In the genomic region with DNA sequence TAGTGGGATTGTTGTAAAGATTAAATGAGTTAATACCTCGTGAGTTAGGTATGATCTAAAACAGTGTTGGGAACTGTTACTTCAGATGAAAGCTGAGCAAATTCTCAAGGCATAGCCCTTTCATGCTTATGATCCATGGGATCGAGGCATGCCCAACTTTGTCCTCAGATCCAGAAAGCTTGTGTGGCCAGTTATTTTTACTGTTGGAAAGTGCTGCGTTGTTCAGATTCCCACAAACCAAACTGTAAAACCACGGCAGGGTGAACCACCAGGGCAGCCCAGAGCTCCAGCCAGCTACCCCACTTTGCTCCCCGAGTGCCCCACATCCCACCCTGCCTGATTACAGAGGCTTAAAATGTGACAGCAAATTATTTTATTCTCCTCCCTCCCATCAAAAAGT, we compare ENCODE assay signal across 28 cellular contexts.
"Had no signal": no experiment of that assay in that cellular context is flagged by ENCODE, and none has a peak within 500 bp of the region (broad histone marks: within the 10 kb centered on the region; RNA-seq: fewer than 3 reads in every experiment).

No MANE protein-coding gene starts in this region.

- ATAC-seq: stimulated activated effector memory CD8-positive, alpha-beta T cell treated with anti-CD3 and anti-CD28 coated beads, Interleukin-12 subunit alpha, Interleukin-12 subunit beta, amount 100 ng/mL, for 72 hours; stimulated activated memory B cell treated with anti-CD40 and anti-IgM and Interleukin-4, amounts not matched to agents 10 μg/mL and 1 μg/mL and 100 μg/mL, for 72 hours; stimulated activated naive B cell treated with anti-CD40 and anti-IgM and Interleukin-4, amounts not matched to agents 10 μg/mL and 1 μg/mL and 100 μg/mL, for 72 hours; stimulated activated naive CD8-positive, alpha-beta T cell treated with anti-CD3 and anti-CD28 coated beads, Interleukin-15, amount 100 ng/mL, for 72 hours; stimulated activated naive CD8-positive, alpha-beta T cell treated with anti-CD3 and anti-CD28 coated beads, Interleukin-15, Interleukin-2, amounts not matched to agents 100 U/mL and 50 U/mL, for 24 hours; upper lobe of right lung had no signal

- H3K27me3 ChIP-seq: stomach, suprapubic skin, testis, thyroid gland, tibial artery, tibial nerve, transverse colon, upper lobe of left lung, upper lobe of right lung, uterus, vagina had no signal

- H3K4me1 Mint-ChIP-seq: stimulated activated effector memory CD8-positive, alpha-beta T cell treated with anti-CD3 and anti-CD28 coated beads, Interleukin-12 subunit alpha, Interleukin-12 subunit beta, amount 100 ng/mL, for 72 hours; stimulated activated memory B cell treated with anti-CD40 and anti-IgM and Interleukin-4, amounts not matched to agents 10 μg/mL and 1 μg/mL and 100 μg/mL, for 72 hours; stimulated activated naive CD8-positive, alpha-beta T cell treated with anti-CD3 and anti-CD28 coated beads, Interleukin-15, amount 100 ng/mL, for 72 hours had no signal

- H3K4me3 ChIP-seq: stomach, suprapubic skin, testis, thoracic aorta, thyroid gland, tibial artery, tibial nerve, transverse colon, upper lobe of left lung, upper lobe of right lung, uterus, vagina had no signal

- H3K4me1 ChIP-seq: stomach, suprapubic skin, testis, thyroid gland, tibial nerve, transverse colon, upper lobe of left lung, upper lobe of right lung, uterus, vagina had no signal

- H3K27ac ChIP-seq: stomach, suprapubic skin, testis, thoracic aorta, thyroid gland, tibial artery, tibial nerve, transverse colon, upper lobe of left lung, upper lobe of right lung, uterus, vagina had no signal

- H3K4me3 Mint-ChIP-seq: stimulated activated effector memory CD8-positive, alpha-beta T cell treated with anti-CD3 and anti-CD28 coated beads, Interleukin-12 subunit alpha, Interleukin-12 subunit beta, amount 100 ng/mL, for 72 hours; stimulated activated memory B cell treated with anti-CD40 and anti-IgM and Interleukin-4, amounts not matched to agents 10 μg/mL and 1 μg/mL and 100 μg/mL, for 72 hours; stimulated activated naive B cell treated with anti-CD40 and anti-IgM and Interleukin-4, amounts not matched to agents 10 μg/mL and 1 μg/mL and 100 μg/mL, for 72 hours; stimulated activated naive CD8-positive, alpha-beta T cell treated with anti-CD3 and anti-CD28 coated beads, Interleukin-15, amount 100 ng/mL, for 72 hours; stimulated activated naive CD8-positive, alpha-beta T cell treated with anti-CD3 and anti-CD28 coated beads, Interleukin-15, Interleukin-2, amounts not matched to agents 100 ng/mL and 50 ng/mL, for 24 hours; type B pancreatic cell had no signal

- H3K9me3 Mint-ChIP-seq: stimulated activated memory B cell treated with anti-CD40 and anti-IgM and Interleukin-4, amounts not matched to agents 10 μg/mL and 1 μg/mL and 100 μg/mL, for 72 hours; stimulated activated naive B cell treated with anti-CD40 and anti-IgM and Interleukin-4, amounts not matched to agents 10 μg/mL and 1 μg/mL and 100 μg/mL, for 72 hours; stimulated activated naive CD8-positive, alpha-beta T cell treated with anti-CD3 and anti-CD28 coated beads, Interleukin-15, Interleukin-2, amounts not matched to agents 100 ng/mL and 50 ng/mL, for 24 hours; type B pancreatic cell had no signal

- H3K27me3 Mint-ChIP-seq: type B pancreatic cell had no signal

- DNase-seq: stimulated activated CD4-positive, alpha-beta T cell treated with anti-CD3 and anti-CD28 coated beads, Interleukin-2, amount 100 ng/mL, for 48 hours; stimulated activated CD4-positive, alpha-beta T cell treated with anti-CD3 and anti-CD28 coated beads, Interleukin-4, amount 100 ng/mL, for 1 hour; stimulated activated CD4-positive, alpha-beta T cell treated with anti-CD3 and anti-CD28 coated beads, Interleukin-4, amount 100 ng/mL, for 24 hours; stimulated activated CD4-positive, alpha-beta T cell treated with anti-CD3 and anti-CD28 coated beads, Interleukin-4, amount 100 ng/mL, for 4 hours; stimulated activated CD8-positive, alpha-beta memory T cell treated with anti-CD3 and anti-CD28 coated beads, Interleukin-4, amount 100 ng/mL, for 48 hours; stimulated activated naive B cell treated with anti-CD40 and anti-IgM and Interleukin-4, amounts not matched to agents 10 μg/mL and 1 μg/mL and 100 μg/mL, for 72 hours; stimulated activated naive CD4-positive, alpha-beta T cell; stimulated activated naive CD4-positive, alpha-beta T cell treated with Interleukin-2 at 50 U/mL for 16 hours; stimulated activated naive CD8-positive, alpha-beta T cell treated with anti-CD3 and anti-CD28 coated beads, Interleukin-15, amount 100 ng/mL, for 72 hours; stimulated activated naive CD8-positive, alpha-beta T cell treated with anti-CD3 and anti-CD28 coated beads, Interleukin-15, Interleukin-2, amounts not matched to agents 100 U/mL and 50 U/mL, for 24 hours; stomach; substantia nigra; testis; thyroid gland; tibial artery; transverse colon; trophoblast cell; upper lobe of left lung; upper lobe of right lung; uterus had no signal

- H3K36me3 Mint-ChIP-seq: stimulated activated effector memory CD8-positive, alpha-beta T cell treated with anti-CD3 and anti-CD28 coated beads, Interleukin-12 subunit alpha, Interleukin-12 subunit beta, amount 100 ng/mL, for 72 hours; stimulated activated memory B cell treated with anti-CD40 and anti-IgM and Interleukin-4, amounts not matched to agents 10 μg/mL and 1 μg/mL and 100 μg/mL, for 72 hours; stimulated activated naive B cell treated with anti-CD40 and anti-IgM and Interleukin-4, amounts not matched to agents 10 μg/mL and 1 μg/mL and 100 μg/mL, for 72 hours had no signal

- H3K36me3 ChIP-seq: stomach, suprapubic skin, thoracic aorta, thyroid gland, tibial artery, tibial nerve, transverse colon, upper lobe of left lung, upper lobe of right lung, uterus, vagina had no signal

- H3K27ac Mint-ChIP-seq: stimulated activated effector memory CD8-positive, alpha-beta T cell treated with anti-CD3 and anti-CD28 coated beads, Interleukin-12 subunit alpha, Interleukin-12 subunit beta, amount 100 ng/mL, for 72 hours; stimulated activated memory B cell treated with anti-CD40 and anti-IgM and Interleukin-4, amounts not matched to agents 10 μg/mL and 1 μg/mL and 100 μg/mL, for 72 hours; stimulated activated naive B cell treated with anti-CD40 and anti-IgM and Interleukin-4, amounts not matched to agents 10 μg/mL and 1 μg/mL and 100 μg/mL, for 72 hours; stimulated activated naive CD8-positive, alpha-beta T cell treated with anti-CD3 and anti-CD28 coated beads, Interleukin-15, Interleukin-2, amounts not matched to agents 100 ng/mL and 50 ng/mL, for 24 hours; type B pancreatic cell had no signal

- H3K9me3 ChIP-seq: stomach, suprapubic skin, testis, thoracic aorta, thyroid gland, tibial artery, tibial nerve, transverse colon, upper lobe of left lung, upper lobe of right lung, uterus, vagina had no signal
